Comparison of ENCODE assay signal across 11 cellular contexts in the genomic region with DNA sequence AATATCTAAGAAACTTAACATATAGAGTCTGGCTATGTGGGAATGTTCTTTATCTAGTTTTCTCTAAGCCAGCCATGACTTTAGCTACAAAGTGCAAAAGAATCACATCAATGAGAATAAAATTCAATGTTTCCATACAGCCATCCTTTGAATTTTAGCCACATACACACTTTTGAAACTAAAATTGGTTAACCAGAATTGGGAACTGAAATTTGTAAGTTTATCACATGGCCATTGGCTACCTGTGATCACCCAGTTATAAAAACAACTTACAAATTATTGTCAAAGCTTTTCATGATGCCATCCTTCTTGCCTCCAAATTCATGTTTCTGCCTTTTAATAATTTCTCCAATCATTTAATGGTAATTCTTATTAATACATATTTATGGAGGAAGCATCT. TPM values are rescaled to one million over a fixed set of nuclear protein-coding genes. Genes with fewer than 3 reads are reported as not detected.
"Had no signal": no experiment of that assay in that cellular context is flagged by ENCODE, and none has a peak within 500 bp of the region (broad histone marks: within the 10 kb centered on the region; RNA-seq: fewer than 3 reads in every experiment).

No MANE protein-coding gene starts in this region.

- DNase-seq: GOT3, H7, HFFc6, IMR-90, Kasumi-1, KG1 had no signal

- H3K9me3 ChIP-seq: HAP-1 had no signal

- H3K36me3 ChIP-seq: HAP-1 had no signal

- FAIRE-seq: HTR-8/SVneo, K562 had no signal

- H3K4me3 ChIP-seq: HAP-1, K562 had no signal

- H3K4me1 ChIP-seq: HAP-1 had no signal

- ATAC-seq: HCT116, K562 had no signal

- H3K4me3 Mint-ChIP-seq: HFFc6 had no signal

- H3K27ac Mint-ChIP-seq: HFFc6 had no signal

RNA-seq across cellular contexts. Expression of a gene that starts 49.9 kb away (rescaled TPM):
- total RNA-seq: HFFc6, HT-29, K562 had no signal
- polyA plus RNA-seq: K562 had no signal
